12 cellular contexts compared by ENCODE assay signal in the genomic region with DNA sequence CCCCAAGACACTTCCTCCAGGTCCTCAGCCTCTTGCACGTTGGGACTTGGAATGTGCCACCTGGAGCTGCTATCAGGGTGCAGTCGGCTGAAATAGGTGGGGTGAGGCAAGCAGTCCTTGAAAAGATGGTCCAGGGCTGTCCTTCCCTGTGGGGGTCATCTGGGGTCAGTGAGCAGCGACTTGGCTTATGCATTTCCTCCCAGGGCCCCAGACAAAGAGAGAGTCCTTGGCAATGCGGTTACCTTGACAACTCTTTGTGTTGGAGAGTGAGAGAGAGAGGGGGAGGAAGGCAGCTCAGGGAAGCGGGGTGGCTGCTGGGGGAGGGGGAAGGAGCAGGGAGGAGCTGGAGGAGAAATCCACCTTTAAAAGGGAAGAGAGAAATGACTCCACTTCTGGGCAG.
DNase-seq lines count a peak whose midpoint lies in the region; ATAC-seq and TF ChIP-seq lines count a peak whose summit lies in the region.
"Had no signal": no experiment of that assay in that cellular context is flagged by ENCODE, and none has a peak within 500 bp of the region (broad histone marks: within the 10 kb centered on the region; RNA-seq: fewer than 3 reads in every experiment).

No MANE protein-coding gene starts in this region.

- no peak overlapping the region for H3K4me3 Mint-ChIP-seq in progenitor cell of endocrine pancreas (ENCODE audit: low read depth)
- no peak overlapping the region for H3K4me3 Mint-ChIP-seq in activated naive CD8-positive, alpha-beta T cell treated with anti-CD3 and anti-CD28 coated beads, Interleukin-2, amount 50 U/mL, for 24 hours
- H3K4me3 Mint-ChIP-seq: activated CD4-positive, alpha-beta T cell treated with anti-CD3 and anti-CD28 coated beads for 36 hours; activated T-helper 17 cell treated with anti-CD3 and anti-CD28 coated beads, Interleukin-2, amount 50 U/mL, for 72 hours had no signal

- TF ChIP-seq CTCF in progenitor cell of endocrine pancreas (IDR thresholded peaks at IDR 0.05; ENCODE audit: unreplicated experiment): no peak

- no peaks in the 10 kb centered on the region for H3K36me3 Mint-ChIP-seq in progenitor cell of endocrine pancreas (ENCODE audit: insufficient read depth)
- H3K36me3 Mint-ChIP-seq in activated naive CD8-positive, alpha-beta T cell treated with anti-CD3 and anti-CD28 coated beads, Interleukin-2, amount 50 U/mL, for 24 hours (ENCODE audit: low read depth): peaks cover 2% of the 10 kb centered on the region

- H3K27ac Mint-ChIP-seq in progenitor cell of endocrine pancreas: peak overlapping the region; percentile 13
- no peak overlapping the region for H3K27ac Mint-ChIP-seq in activated naive CD8-positive, alpha-beta T cell treated with anti-CD3 and anti-CD28 coated beads, Interleukin-2, amount 50 U/mL, for 24 hours
- H3K27ac Mint-ChIP-seq: activated CD4-positive, alpha-beta T cell treated with anti-CD3 and anti-CD28 coated beads for 36 hours; activated T-helper 17 cell treated with anti-CD3 and anti-CD28 coated beads, Interleukin-2, amount 50 U/mL, for 72 hours had no signal

- H3K4me1 Mint-ChIP-seq in progenitor cell of endocrine pancreas (ENCODE audit: low read depth): peaks cover 20% of the 10 kb centered on the region
- H3K4me1 Mint-ChIP-seq in activated naive CD8-positive, alpha-beta T cell treated with anti-CD3 and anti-CD28 coated beads, Interleukin-2, amount 50 U/mL, for 24 hours: no peaks in the 10 kb centered on the region
- H3K4me1 Mint-ChIP-seq: activated CD4-positive, alpha-beta T cell treated with anti-CD3 and anti-CD28 coated beads for 36 hours had no signal

- no peak for ATAC-seq in activated naive CD8-positive, alpha-beta T cell treated with anti-CD3 and anti-CD28 coated beads, Interleukin-2, amount 50 U/mL, for 24 hours
- no peak for ATAC-seq in HG02870 (IDR thresholded peaks at IDR 0.05; ENCODE audit: unreplicated experiment)
- ATAC-seq: activated CD4-positive, alpha-beta T cell treated with anti-CD3 and anti-CD28 coated beads for 36 hours; activated T-helper 17 cell treated with anti-CD3 and anti-CD28 coated beads, Interleukin-2, amount 50 U/mL, for 72 hours; gastrocnemius medialis had no signal

- peak; percentile 0 for DNase-seq in NCI-H1105 treated with DMSO at 0.1 percent for 48 hours (lab: John Stamatoyannopoulos, UW)
- DNase-seq in NCI-H1105 (lab: John Stamatoyannopoulos, UW): no peak
- DNase-seq in RPMI7951 (ENCODE audit: low read depth): peak; percentile 42
- peak in 33 of 51 donors; percentile 2 to 71 (median 34) for DNase-seq in hypothalamus (lab: John Stamatoyannopoulos, UW)
- no peak for DNase-seq in progenitor cell of endocrine pancreas (ENCODE audit: low spot score, unreplicated experiment)
- no peak for DNase-seq in LoVo (ENCODE audit: low spot score)
- DNase-seq in activated naive CD8-positive, alpha-beta T cell treated with anti-CD3 and anti-CD28 coated beads, Interleukin-2, amount 50 U/mL, for 24 hours: no peak
- DNase-seq: activated CD4-positive, alpha-beta T cell treated with anti-CD3 and anti-CD28 coated beads for 36 hours; gastrocnemius medialis; NCI-H446 had no signal

- peaks cover 2% of the 10 kb centered on the region for H3K27me3 Mint-ChIP-seq in progenitor cell of endocrine pancreas
- H3K27me3 Mint-ChIP-seq in activated naive CD8-positive, alpha-beta T cell treated with anti-CD3 and anti-CD28 coated beads, Interleukin-2, amount 50 U/mL, for 24 hours: no peaks in the 10 kb centered on the region
- H3K27me3 Mint-ChIP-seq: activated CD4-positive, alpha-beta T cell treated with anti-CD3 and anti-CD28 coated beads for 36 hours; activated T-helper 17 cell treated with anti-CD3 and anti-CD28 coated beads, Interleukin-2, amount 50 U/mL, for 72 hours had no signal

- no peaks in the 10 kb centered on the region for H3K9me3 Mint-ChIP-seq in progenitor cell of endocrine pancreas (ENCODE audit: low read depth)
- H3K9me3 Mint-ChIP-seq in activated naive CD8-positive, alpha-beta T cell treated with anti-CD3 and anti-CD28 coated beads, Interleukin-2, amount 50 U/mL, for 24 hours: no peaks in the 10 kb centered on the region
- H3K9me3 Mint-ChIP-seq: activated T-helper 17 cell treated with anti-CD3 and anti-CD28 coated beads, Interleukin-2, amount 50 U/mL, for 72 hours had no signal

Comparison
In these comparisons a context has a peak if more than half of its experiments do, and no peak if none do; other contexts are left out.
1. DNase-seq: peak in NCI-H1105 treated with DMSO at 0.1 percent for 48 hours (single experiment), RPMI7951 (single experiment) and hypothalamus (33 of 51); none in NCI-H1105 (single experiment), progenitor cell of endocrine pancreas (single experiment), LoVo (single experiment) and activated naive CD8-positive, alpha-beta T cell treated with anti-CD3 and anti-CD28 coated beads, Interleukin-2, amount 50 U/mL, for 24 hours (single experiment).